22 cellular contexts compared by ENCODE assay signal in the genomic region with DNA sequence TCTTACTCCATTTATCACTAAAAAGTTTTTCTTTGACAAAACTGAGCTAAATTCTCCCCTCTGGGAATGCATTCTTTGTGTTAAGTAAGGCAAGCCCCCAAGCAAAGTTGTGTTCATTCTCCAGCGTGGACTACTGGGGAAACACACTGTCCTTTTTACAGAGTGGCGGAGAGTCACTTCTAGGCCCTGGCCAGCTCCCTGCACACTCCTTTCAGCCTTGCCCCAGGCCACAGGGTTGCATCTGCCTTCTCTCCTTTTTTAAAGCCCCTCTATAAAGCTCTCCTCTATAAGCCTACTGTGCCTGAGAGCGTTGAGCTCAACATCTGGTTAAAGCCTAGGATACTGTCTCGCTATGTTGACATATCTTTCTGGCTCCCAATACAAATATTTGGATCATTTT.
"Had no signal": no experiment of that assay in that cellular context is flagged by ENCODE, and none has a peak within 500 bp of the region (broad histone marks: within the 10 kb centered on the region; RNA-seq: fewer than 3 reads in every experiment).

No MANE protein-coding gene starts in this region.

- H3K9me3 ChIP-seq: lower lobe of right lung, thyroid gland had no signal

- H3K4me1 ChIP-seq: colonic mucosa, heart left ventricle, left lung, lower lobe of right lung, right atrium auricular region, suprapubic skin, thyroid gland had no signal

- H3K4me1 Mint-ChIP-seq: memory B cell had no signal

- H3K4me2 ChIP-seq: smooth muscle cell had no signal

- H3K27ac ChIP-seq: colonic mucosa, heart left ventricle, left lung, lower lobe of right lung, right atrium auricular region, suprapubic skin, thyroid gland had no signal

- H3K27me3 ChIP-seq: colonic mucosa, heart left ventricle, left lung, right atrium auricular region, suprapubic skin, thyroid gland had no signal

- H3K36me3 ChIP-seq: colonic mucosa, heart left ventricle, left lung, lower lobe of right lung, right atrium auricular region, suprapubic skin, thyroid gland had no signal

- FAIRE-seq: frontal cortex, keratinocyte, urothelium cell line had no signal

- H3K27ac Mint-ChIP-seq: memory B cell; natural killer cell treated with Interleukin-12 subunit alpha and Interleukin-12 subunit beta and Interleukin-15 and Interleukin-18, amount 100 ng/mL, for 72 hours; type B pancreatic cell had no signal

- H3K4me3 Mint-ChIP-seq: memory B cell; natural killer cell treated with Interleukin-12 subunit alpha and Interleukin-12 subunit beta and Interleukin-15 and Interleukin-18, amount 100 ng/mL, for 72 hours; type B pancreatic cell had no signal

- DNase-seq: cerebellar nuclear complex; colonic mucosa; dermis blood vessel endothelial cell; effector CD4-positive, alpha-beta T cell; heart left ventricle; hippocampal formation; left lung; lower lobe of right lung; midbrain; posterior cingulate gyrus; stimulated activated CD4-positive, alpha-beta T cell treated with anti-CD3 and anti-CD28 coated beads, Interleukin-2, amount 100 ng/mL, for 48 hours; stimulated activated naive CD8-positive, alpha-beta T cell treated with anti-CD3 and anti-CD28 coated beads, Interleukin-15, Interleukin-2, amounts not matched to agents 100 U/mL and 50 U/mL, for 24 hours; thyroid gland had no signal

- ATAC-seq: heart left ventricle; left lung; lower lobe of right lung; natural killer cell treated with Interleukin-12 subunit alpha and Interleukin-12 subunit beta and Interleukin-15 and Interleukin-18, amount 100 ng/mL, for 72 hours; stimulated activated naive CD8-positive, alpha-beta T cell treated with anti-CD3 and anti-CD28 coated beads, Interleukin-15, Interleukin-2, amounts not matched to agents 100 U/mL and 50 U/mL, for 24 hours had no signal

- H3K36me3 Mint-ChIP-seq: natural killer cell treated with Interleukin-12 subunit alpha and Interleukin-12 subunit beta and Interleukin-15 and Interleukin-18, amount 100 ng/mL, for 72 hours; type B pancreatic cell had no signal

- H3K4me3 ChIP-seq: colonic mucosa, heart left ventricle, left lung, lower lobe of right lung, right atrium auricular region, smooth muscle cell, suprapubic skin, thyroid gland had no signal

- H3K27me3 Mint-ChIP-seq: memory B cell; natural killer cell treated with Interleukin-12 subunit alpha and Interleukin-12 subunit beta and Interleukin-15 and Interleukin-18, amount 100 ng/mL, for 72 hours; type B pancreatic cell had no signal
